Comparison of ENCODE assay signal across 1 cellular context in the genomic region with DNA sequence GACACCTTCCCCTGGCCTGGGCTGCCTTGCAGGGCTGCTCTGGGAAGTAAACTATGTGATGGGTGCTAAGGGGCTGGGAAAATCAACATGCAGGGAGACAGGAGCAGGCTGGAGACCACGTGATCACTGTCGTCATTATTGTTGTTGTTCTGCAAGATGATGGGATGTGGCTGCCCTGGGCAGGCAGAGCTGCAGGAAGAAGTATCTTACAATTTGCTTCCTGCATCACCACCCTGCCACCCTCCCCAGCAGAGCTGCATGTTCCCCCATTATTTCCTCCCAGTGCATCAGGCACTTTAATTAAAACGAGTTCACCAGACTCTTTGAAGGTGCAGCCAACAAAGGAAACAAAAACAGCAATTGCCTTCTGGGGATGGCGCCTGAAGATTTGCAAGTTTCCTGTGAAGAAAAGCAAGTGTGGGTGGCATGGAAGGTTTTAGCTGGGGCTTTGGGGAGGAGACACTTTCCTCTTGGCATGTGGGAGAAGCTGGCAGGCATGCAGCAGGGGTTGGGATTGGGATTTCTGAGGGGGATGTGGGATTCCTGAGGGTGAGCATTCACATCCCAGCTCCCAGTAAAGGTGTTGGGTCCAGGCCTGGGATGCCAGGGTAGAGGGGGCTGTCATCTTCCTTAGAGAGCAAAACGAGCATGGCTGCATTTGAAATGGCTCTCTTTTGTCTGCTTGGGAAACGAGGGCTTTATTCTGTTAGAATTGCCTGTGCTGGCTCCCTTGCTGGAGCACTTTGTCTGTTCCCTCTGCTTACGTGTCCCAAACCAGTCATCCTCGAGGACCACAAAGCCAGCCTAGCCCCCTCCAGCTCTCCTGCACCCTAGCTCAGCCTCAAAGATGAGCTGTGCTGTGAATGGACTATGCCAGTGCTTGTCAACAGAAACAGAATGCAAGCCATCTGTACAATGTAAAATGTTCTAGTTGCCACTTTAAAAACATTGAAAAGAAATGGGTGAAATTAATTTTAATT.
TF ChIP-seq lines count a peak whose summit lies in the region.

No MANE protein-coding gene starts in this region.

TF ChIP-seq in H1, 55 proteins besides CTCF, POLR2A, EP300 and RAD21:
- TF ChIP-seq CREB1 (IDR thresholded peaks at IDR 0.05) (no peak), SRF (IDR thresholded peaks at IDR 0.05; ENCODE audit: low read depth, low read length) (no peak), TAF7 (optimal IDR thresholded peaks at IDR 0.05; ENCODE audit: borderline replicate concordance, low read depth, low read length) (no peak), BRCA1 (IDR thresholded peaks at IDR 0.05; ENCODE audit: low read depth, low read length) (no peak), SP1 (IDR thresholded peaks at IDR 0.05; ENCODE audit: low read depth, low read length) (no peak), HDAC2 (IDR thresholded peaks at IDR 0.05; ENCODE audit: borderline replicate concordance in 1 of 2, low read depth in 2 of 2, low read length in 2 of 2) (no peak), RXRA (IDR thresholded peaks at IDR 0.05; ENCODE audit: insufficient read depth, low read depth, low read length) (no peak), TCF12 (IDR thresholded peaks at IDR 0.05; ENCODE audit: low read depth, low read length) (no peak), EGR1 (IDR thresholded peaks at IDR 0.05; ENCODE audit: borderline replicate concordance, low read depth, low read length) (no peak), KDM4A (IDR thresholded peaks at IDR 0.05; ENCODE audit: low read depth, low read length, severe bottlenecking) (no peak), EZH2 (IDR thresholded peaks at IDR 0.05; ENCODE audit: low read depth, low read length, severe bottlenecking) (no peak), SAP30 (IDR thresholded peaks at IDR 0.05; ENCODE audit: insufficient read depth, insufficient replicate concordance, low read length) (no peak), GTF2F1 (IDR thresholded peaks at IDR 0.05; ENCODE audit: borderline replicate concordance, low read depth, low read length) (no peak)
- TF ChIP-seq, protein P1, sequence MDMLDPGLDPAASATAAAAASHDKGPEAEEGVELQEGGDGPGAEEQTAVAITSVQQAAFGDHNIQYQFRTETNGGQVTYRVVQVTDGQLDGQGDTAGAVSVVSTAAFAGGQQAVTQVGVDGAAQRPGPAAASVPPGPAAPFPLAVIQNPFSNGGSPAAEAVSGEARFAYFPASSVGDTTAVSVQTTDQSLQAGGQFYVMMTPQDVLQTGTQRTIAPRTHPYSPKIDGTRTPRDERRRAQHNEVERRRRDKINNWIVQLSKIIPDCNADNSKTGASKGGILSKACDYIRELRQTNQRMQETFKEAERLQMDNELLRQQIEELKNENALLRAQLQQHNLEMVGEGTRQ (IDR thresholded peaks at IDR 0.05; ENCODE audit: low read length) = no peak
